Comparison of ENCODE assay signal across 1 cellular context in genomic region chr5:134525687-134526482, GRCh38.
TF ChIP-seq lines count a peak whose summit lies in the region.

No MANE protein-coding gene starts in this region.

TF ChIP-seq in K562, 482 proteins besides CTCF, POLR2A, EP300 and RAD21 (continued from another document and continues in another):
- TF ChIP-seq RBBP5 (IDR thresholded peaks at IDR 0.05; ENCODE audit: borderline replicate concordance, insufficient read depth, low read length, poor library complexity, severe bottlenecking) (peak; percentile 27), ZFP30 (CRISPR knock-in tag; IDR thresholded peaks at IDR 0.05; ENCODE audit: borderline replicate concordance) (no peak), ESRRA (IDR thresholded peaks at IDR 0.05; ENCODE audit: borderline replicate concordance, low read depth) (0 out of 2 replicates have a peak, but pooled peaks have one; percentile 22), ZNF212 (CRISPR knock-in tag; IDR thresholded peaks at IDR 0.05) (0 out of 2 replicates have a peak, but pooled peaks have one; percentile 56), NEUROD1 (IDR thresholded peaks at IDR 0.05; ENCODE audit: borderline replicate concordance, low read depth, low read length, partially characterized antibody) (peak; percentile 80), TAF1 (IDR thresholded peaks at IDR 0.05; ENCODE audit: control insufficient read depth, extremely low read depth, insufficient read depth, low read length, severe bottlenecking) (peak; percentile 50), PCBP2 (IDR thresholded peaks at IDR 0.05; ENCODE audit: low read depth, low read length, poor library complexity, severe bottlenecking) (no peak), BCOR (IDR thresholded peaks at IDR 0.05) (0 out of 2 replicates have a peak, but pooled peaks have one; percentile 31), SNAPC5 (CRISPR knock-in tag; IDR thresholded peaks at IDR 0.05) (no peak), RBFOX2 (IDR thresholded peaks at IDR 0.05; ENCODE audit: low read depth, low read length) (peak; percentile 72; the same call in 1 of the 2 replicates), RREB1 (CRISPR knock-in tag; IDR thresholded peaks at IDR 0.05) (peak; percentile 87; the same call in 1 of the 2 replicates), RB1 (IDR thresholded peaks at IDR 0.05; ENCODE audit: low read depth) (peak; percentile 49; the same call in 1 of the 2 replicates), RFX7 (CRISPR knock-in tag; IDR thresholded peaks at IDR 0.05) (no peak), CEBPG (CRISPR knock-in tag; IDR thresholded peaks at IDR 0.05) (peak; percentile 41; the same call in 1 of the 2 replicates), CEBPG (tag; conservative IDR thresholded peaks at IDR 0.05 in 1 of 2, IDR thresholded peaks at IDR 0.05 in 1 of 2) (0 out of 4 replicates have a peak, but pooled peaks of 1 of the 2 experiments have one; percentile 19), ELF2 (CRISPR knock-in tag; IDR thresholded peaks at IDR 0.05) (peak; percentile 72), ZNF263 (CRISPR knock-in tag; IDR thresholded peaks at IDR 0.05; ENCODE audit: borderline replicate concordance) (no peak; the same call in 1 of the 2 replicates), MEIS2 (IDR thresholded peaks at IDR 0.05; ENCODE audit: partially characterized antibody) (peak; percentile 53), MAZ (CRISPR knock-in tag; conservative IDR thresholded peaks at IDR 0.05 in 1 of 2, IDR thresholded peaks at IDR 0.05 in 1 of 2) (peak; percentile 27 to 82; a peak in 3 of 4 replicates), KDM2B (CRISPR knock-in tag; IDR thresholded peaks at IDR 0.05) (0 out of 2 replicates have a peak, but pooled peaks have one; percentile 29), HNRNPLL (IDR thresholded peaks at IDR 0.05; ENCODE audit: low read depth, low read length, poor library complexity, severe bottlenecking) (peak; percentile 64), ZNF740 (CRISPR knock-in tag; IDR thresholded peaks at IDR 0.05) (peak; percentile 98), ZNF740 (tag; IDR thresholded peaks at IDR 0.05) (peak in 1 of 2 experiments; percentile 86; a peak in 1 of 4 replicates), CTBP1 (IDR thresholded peaks at IDR 0.05; ENCODE audit: borderline replicate concordance) (peak; percentile 59; the same call in 1 of the 2 replicates), TEAD1 (CRISPR knock-in tag; IDR thresholded peaks at IDR 0.05) (0 out of 4 replicates have a peak, but pooled peaks of 1 of the 2 experiments have one; percentile 34), UBTF (IDR thresholded peaks at IDR 0.05; ENCODE audit: borderline replicate concordance in 1 of 2, low read depth in 2 of 2, low read length in 2 of 2) (0 out of 4 replicates have a peak, but pooled peaks have one; percentile 15 to 50), KDM5B (IDR thresholded peaks at IDR 0.05; ENCODE audit: insufficient replicate concordance, low read depth, low read length) (peak; percentile 37), HDAC2 (IDR thresholded peaks at IDR 0.05) (peak; percentile 57; the same call in 1 of the 2 replicates), RBM22 (IDR thresholded peaks at IDR 0.05; ENCODE audit: low read depth, low read length, poor library complexity, severe bottlenecking) (peak; percentile 7), NFIC (IDR thresholded peaks at IDR 0.05) (peak; percentile 22), POLR2G (IDR thresholded peaks at IDR 0.05; ENCODE audit: low read depth, low read length) (peak; percentile 64), MYBL2 (IDR thresholded peaks at IDR 0.05; ENCODE audit: low read depth) (no peak), MYBL2 (CRISPR knock-in tag; IDR thresholded peaks at IDR 0.05; ENCODE audit: borderline replicate concordance) (no peak), REST (CRISPR knock-in tag; IDR thresholded peaks at IDR 0.05; ENCODE audit: low read depth) (0 out of 2 replicates have a peak, but pooled peaks have one; percentile 33), ZBTB26 (CRISPR knock-in tag; IDR thresholded peaks at IDR 0.05) (no peak), PHF8 (IDR thresholded peaks at IDR 0.05; ENCODE audit: borderline replicate concordance, low read length) (peak; percentile 33; the same call in 1 of the 2 replicates), PURB (CRISPR knock-in tag; IDR thresholded peaks at IDR 0.05; ENCODE audit: low read depth) (no peak), ARID4B (CRISPR knock-in tag; IDR thresholded peaks at IDR 0.05) (0 out of 2 replicates have a peak, but pooled peaks have one; percentile 23), CXXC5 (CRISPR knock-in tag; IDR thresholded peaks at IDR 0.05) (peak; percentile 72), MTA3 (IDR thresholded peaks at IDR 0.05; ENCODE audit: borderline replicate concordance) (peak; percentile 59; the same call in 1 of the 2 replicates)
